In the genomic region with DNA sequence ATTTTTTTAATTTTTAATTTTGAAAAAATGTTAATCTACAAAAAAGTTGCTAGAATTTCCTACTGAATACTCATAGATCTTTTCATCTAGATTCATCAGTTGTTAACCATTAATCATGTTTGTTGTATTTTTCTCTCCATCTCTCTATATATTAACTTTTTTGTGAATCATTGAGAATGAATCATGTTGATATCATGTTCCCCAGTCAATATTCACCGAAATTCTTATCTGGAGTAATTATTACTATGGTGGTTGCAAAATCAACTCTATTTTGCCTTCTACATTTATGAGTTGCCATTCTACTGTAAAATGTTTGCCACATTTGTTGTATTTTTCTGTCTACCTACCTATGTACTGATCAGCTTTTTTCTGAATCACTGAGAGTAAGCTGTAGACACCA, we compare ENCODE assay signal across 1 cellular context.
TF ChIP-seq lines count a peak whose summit lies in the region.

No MANE protein-coding gene starts in this region.

TF ChIP-seq in IMR-90, 13 proteins besides CTCF, POLR2A, EP300 and RAD21:
- TF ChIP-seq NFE2L2 (IDR thresholded peaks at IDR 0.05; ENCODE audit: low read depth, low read length) (no peak), CEBPB (IDR thresholded peaks at IDR 0.05; ENCODE audit: low read depth, low read length) (peak; percentile 74), MXI1 (IDR thresholded peaks at IDR 0.05; ENCODE audit: borderline replicate concordance, low read depth, low read length) (no peak), USF2 (IDR thresholded peaks at IDR 0.05; ENCODE audit: low read depth, low read length) (no peak), BHLHE40 (IDR thresholded peaks at IDR 0.05; ENCODE audit: low read depth, low read length) (no peak), ELK1 (IDR thresholded peaks at IDR 0.05; ENCODE audit: borderline replicate concordance, low read depth, low read length) (no peak), MAZ (IDR thresholded peaks at IDR 0.05; ENCODE audit: borderline replicate concordance, low read depth, low read length) (no peak), RFX5 (IDR thresholded peaks at IDR 0.05; ENCODE audit: low read depth, low read length) (no peak), RCOR1 (IDR thresholded peaks at IDR 0.05; ENCODE audit: insufficient replicate concordance, low read length) (no peak), MAFK (IDR thresholded peaks at IDR 0.05; ENCODE audit: low read depth, low read length) (no peak), FOS (IDR thresholded peaks at IDR 0.05; ENCODE audit: low read depth, low read length) (0 out of 2 replicates have a peak, but pooled peaks have one; percentile 6)
